In genomic region chr22:37824674-37825641, GRCh38 we compare ENCODE assay signal across 10 cellular contexts. TPM values are rescaled to one million over a fixed set of nuclear protein-coding genes. Genes with fewer than 3 reads are reported as not detected.
DNase-seq lines count a peak whose midpoint lies in the region; ATAC-seq and TF ChIP-seq lines count a peak whose summit lies in the region.
"Had no signal": no experiment of that assay in that cellular context is flagged by ENCODE, and none has a peak within 500 bp of the region (broad histone marks: within the 10 kb centered on the region; RNA-seq: fewer than 3 reads in every experiment).

No MANE protein-coding gene starts in this region.

- peaks cover 0 to 2% (median 0%) of the 10 kb centered on the region in 3 donors for H3K36me3 ChIP-seq in Peyer's patch
- H3K36me3 ChIP-seq: prostate gland had no signal

- peaks cover 0 to 8% (median 2%) of the 10 kb centered on the region in 4 donors for H3K4me1 ChIP-seq in Peyer's patch
- H3K4me1 ChIP-seq: prostate gland had no signal

- H3K27me3 Mint-ChIP-seq in nephron progenitor cell (ENCODE audit: low read depth, poor library complexity): peaks cover 68% of the 10 kb centered on the region

- peaks cover 32% of the 10 kb centered on the region for H3K4me1 Mint-ChIP-seq in nephron progenitor cell

- DNase-seq in CMK (ENCODE audit: low read depth) (peak; percentile 32), Peyer's patch (no peak), erythroblast (lab: John Stamatoyannopoulos, UW) (peak; percentile 46 to 69), nephron progenitor cell (peak; percentile 55), HuH-7.5 (ENCODE audit: low spot score) (no peak), HCEC 1CT (no peak)
- no peak for DNase-seq in stimulated activated CD4-positive, alpha-beta T cell treated with anti-CD3 and anti-CD28 coated beads, Interleukin-12 subunit alpha, Interleukin-12 subunit beta, amount 100 ng/mL, for 4 hours
- DNase-seq: NCI-H1436 had no signal

- H3K4me3 Mint-ChIP-seq in nephron progenitor cell: peak overlapping the region; percentile 74

- H3K27ac ChIP-seq in Peyer's patch: no peak overlapping the region
- H3K27ac ChIP-seq: prostate gland had no signal

- H3K27me3 ChIP-seq in Peyer's patch: no peaks in the 10 kb centered on the region

- ATAC-seq in HG03135 (IDR thresholded peaks at IDR 0.05; ENCODE audit: unreplicated experiment): no peak

- TF ChIP-seq CTCF in Peyer's patch (IDR thresholded peaks at IDR 0.05) (peak in 1 of 6 experiments; percentile 8), nephron progenitor cell (IDR thresholded peaks at IDR 0.05) (no peak)

- peaks cover 11% of the 10 kb centered on the region for H3K36me3 Mint-ChIP-seq in nephron progenitor cell (ENCODE audit: low read depth)

- H3K9me3 ChIP-seq in Peyer's patch: no peaks in the 10 kb centered on the region
- H3K9me3 ChIP-seq: prostate gland had no signal

- H3K4me3 ChIP-seq in Peyer's patch: peak overlapping the region in 3 of 4 donors; percentile 20 to 42 (median 41)

- H3K9me3 Mint-ChIP-seq in nephron progenitor cell: no peaks in the 10 kb centered on the region

- H3K27ac Mint-ChIP-seq in nephron progenitor cell: no peak overlapping the region

- TF ChIP-seq POLR2A in Peyer's patch (IDR thresholded peaks at IDR 0.05) (no peak), erythroblast (IDR thresholded peaks at IDR 0.05; ENCODE audit: low read length) (no peak)

RNA-seq across cellular contexts. Expression of gene GALR3, which starts 1.8 kb away (rescaled TPM):
- total RNA-seq in Peyer's patch: not detected

RNA-seq across cellular contexts. Expression of gene GCAT, which starts 17.2 kb away (rescaled TPM):
- 1 to 10 TPM; 3.8 to 9.3 (median 8.9) TPM for total RNA-seq in Peyer's patch

RNA-seq across cellular contexts. Expression of gene ANKRD54, which starts 19.2 kb away (rescaled TPM):
- 10 to 100 TPM; 24.9 to 43.3 (median 33.8) TPM for total RNA-seq in Peyer's patch

RNA-seq across cellular contexts. Expression of gene EIF3L, which starts 24.3 kb away (rescaled TPM):
- total RNA-seq in Peyer's patch: 100 to 1,000 TPM; 123 to 229 (median 185) TPM

Comparison
In these comparisons a context has a peak if more than half of its experiments do, and no peak if none do; other contexts are left out.
1. DNase-seq: peak in CMK (single experiment), erythroblast (2 of 2) and nephron progenitor cell (single experiment); none in Peyer's patch (0 of 3), HuH-7.5 (single experiment), HCEC 1CT (single experiment) and stimulated activated CD4-positive, alpha-beta T cell treated with anti-CD3 and anti-CD28 coated beads, Interleukin-12 subunit alpha, Interleukin-12 subunit beta, amount 100 ng/mL, for 4 hours (single experiment).